ENCODE assay signal across 11 cellular contexts in the genomic region with DNA sequence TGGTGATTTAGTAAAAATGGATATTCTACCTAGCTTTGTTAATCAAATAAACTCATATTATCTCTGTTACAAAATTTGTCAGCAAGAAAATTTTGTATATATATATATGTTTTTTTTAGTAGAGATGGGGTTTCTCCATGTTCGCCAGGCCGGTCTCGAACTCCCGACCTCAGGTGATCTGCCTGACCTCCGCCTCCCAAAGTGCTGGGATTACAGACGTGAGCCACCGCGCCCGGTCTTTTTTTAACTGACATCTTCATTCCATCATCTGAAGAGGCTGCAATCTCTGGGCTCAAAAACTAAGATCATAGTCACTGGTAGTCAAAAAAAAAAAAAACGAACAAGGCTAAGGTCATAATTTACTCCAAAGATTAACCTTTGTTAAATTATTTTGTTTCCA. TPM values are rescaled to one million over a fixed set of nuclear protein-coding genes. Genes with fewer than 3 reads are reported as not detected.
A peak's percentile ranks its signal among the peaks of the same experiment; 100 is the strongest.
DNase-seq lines count a peak whose midpoint lies in the region; TF ChIP-seq lines count a peak whose summit lies in the region.
"Had no signal": no experiment of that assay in that cellular context is flagged by ENCODE, and none has a peak within 500 bp of the region (broad histone marks: within the 10 kb centered on the region; RNA-seq: fewer than 3 reads in every experiment).

No MANE protein-coding gene starts in this region.

- H3K79me2 ChIP-seq in OCI-LY3 (ENCODE audit: low read length) (no peaks in the 10 kb centered on the region), neural progenitor cell (ENCODE audit: low read depth) (no peaks in the 10 kb centered on the region)

- peaks cover 36% of the 10 kb centered on the region for H3K4me1 ChIP-seq in CD8-positive, alpha-beta memory T cell (ENCODE audit: insufficient read depth, low read length)
- H3K4me1 ChIP-seq in OCI-LY3 (ENCODE audit: low read length) (peaks cover 79% of the 10 kb centered on the region), colonic mucosa (peaks cover 4% of the 10 kb centered on the region), skeletal muscle tissue (ENCODE audit: control insufficient read depth in 3 of 3, insufficient read depth in 3 of 3, low read length in 3 of 3) (peaks cover 5 to 24% (median 8%) of the 10 kb centered on the region in 3 donors), neural progenitor cell (no peaks in the 10 kb centered on the region)

- H3K4me3 Mint-ChIP-seq in CD8-positive, alpha-beta memory T cell: peak overlapping the region in 4 of 7 donors; percentile 5 to 37 (median 14)
- no peak overlapping the region for H3K4me3 Mint-ChIP-seq in neural progenitor cell

- peak overlapping the region; percentile 98 for H3K27ac ChIP-seq in CD8-positive, alpha-beta memory T cell (ENCODE audit: low read depth, low read length)
- H3K27ac ChIP-seq in OCI-LY3 (ENCODE audit: low read length) (peak overlapping the region; percentile 100), colonic mucosa (peak overlapping the region; percentile 94), skeletal muscle tissue (ENCODE audit: low read depth, low read length) (peak overlapping the region; percentile 91), neural progenitor cell (no peak overlapping the region)

- H3K36me3 ChIP-seq in CD8-positive, alpha-beta memory T cell (ENCODE audit: insufficient read depth, low read length): no peaks in the 10 kb centered on the region
- H3K36me3 ChIP-seq in OCI-LY3 (replicated peaks; ENCODE audit: low read depth, low read length) (peaks cover 3% of the 10 kb centered on the region), colonic mucosa (no peaks in the 10 kb centered on the region), skeletal muscle tissue (ENCODE audit: control insufficient read depth in 3 of 3, insufficient read depth in 3 of 3, low read length in 3 of 3) (no peaks in the 10 kb centered on the region), neural progenitor cell (no peaks in the 10 kb centered on the region)

- TF ChIP-seq CTCF in OCI-LY3 (IDR thresholded peaks at IDR 0.05; ENCODE audit: low read depth, low read length) (no peak), colonic mucosa (IDR thresholded peaks at IDR 0.05) (no peak), neural progenitor cell (IDR thresholded peaks at IDR 0.05) (no peak)

- H3K27me3 ChIP-seq in CD8-positive, alpha-beta memory T cell (ENCODE audit: insufficient read depth, low read length, poor library complexity, severe bottlenecking): no peaks in the 10 kb centered on the region
- H3K27me3 ChIP-seq in OCI-LY3 (ENCODE audit: low read depth, low read length) (no peaks in the 10 kb centered on the region), colonic mucosa (no peaks in the 10 kb centered on the region), skeletal muscle tissue (ENCODE audit: control insufficient read depth in 3 of 3, insufficient read depth in 3 of 3, low read length in 3 of 3) (peaks cover 7 to 19% (median 18%) of the 10 kb centered on the region in 3 donors), neural progenitor cell (peaks cover 28% of the 10 kb centered on the region)

- CTCF ChIA-PET in CD8-positive, alpha-beta memory T cell (lab: Charles Lee): interaction anchor here (1.4 to 6.5 kb wide), 8 partner anchors 8 to 80 kb away, joined by 3 to 80 read pairs (median 11); a partner anchor contains a TSS

- intact Hi-C loops in colonic mucosa (cut with DNase I): no loop called here

- H3K4me3 ChIP-seq in CD8-positive, alpha-beta memory T cell (ENCODE audit: low read length): no peak overlapping the region
- H3K4me3 ChIP-seq in OCI-LY3 (ENCODE audit: low read length): peak overlapping the region; percentile 42; the same call in 1 of the 2 replicates
- H3K4me3 ChIP-seq in colonic mucosa: no peak overlapping the region
- H3K4me3 ChIP-seq in skeletal muscle tissue (ENCODE audit: low read length in 3 of 3): no peak overlapping the region
- H3K4me3 ChIP-seq in neural progenitor cell: no peak overlapping the region

- no peaks in the 10 kb centered on the region for H3K36me3 Mint-ChIP-seq in CD8-positive, alpha-beta memory T cell
- no peaks in the 10 kb centered on the region for H3K36me3 Mint-ChIP-seq in neural progenitor cell

- peaks cover 0 to 2% of the 10 kb centered on the region in 2 donors for H3K27me3 Mint-ChIP-seq in CD8-positive, alpha-beta memory T cell
- H3K27me3 Mint-ChIP-seq in neural progenitor cell (ENCODE audit: insufficient read depth, low read depth): peaks cover 17% of the 10 kb centered on the region

- no peaks in the 10 kb centered on the region for H3K9me3 ChIP-seq in CD8-positive, alpha-beta memory T cell (ENCODE audit: low read length)
- H3K9me3 ChIP-seq in OCI-LY3 (ENCODE audit: insufficient read depth, low read length) (no peaks in the 10 kb centered on the region), colonic mucosa (no peaks in the 10 kb centered on the region), skeletal muscle tissue (ENCODE audit: control insufficient read depth in 3 of 3, low read length in 3 of 3) (no peaks in the 10 kb centered on the region), neural progenitor cell (ENCODE audit: low read depth) (no peaks in the 10 kb centered on the region)

- H2AFZ ChIP-seq in OCI-LY3 (ENCODE audit: low read depth, low read length) (no peak overlapping the region), neural progenitor cell (replicated peaks) (no peak overlapping the region)

- POLR2A ChIA-PET in CD8-positive, alpha-beta memory T cell (lab: Charles Lee): interaction anchor here (1.1 to 3.7 kb wide), 5 partner anchors 8 to 32 kb away, joined by 4 to 81 read pairs (median 21); a partner anchor contains a TSS

- no peaks in the 10 kb centered on the region for H4K20me1 ChIP-seq in OCI-LY3 (ENCODE audit: insufficient read depth, low read length)
- H4K20me1 ChIP-seq in neural progenitor cell (ENCODE audit: low read depth): no peaks in the 10 kb centered on the region

- H3K27ac Mint-ChIP-seq in CD8-positive, alpha-beta memory T cell: peak overlapping the region; percentile 86 to 99 (median 96)
- H3K27ac Mint-ChIP-seq in neural progenitor cell: no peak overlapping the region

- H3K9ac ChIP-seq in OCI-LY3 (ENCODE audit: low read length): peak overlapping the region; percentile 60
- H3K9ac ChIP-seq in colonic mucosa (ENCODE audit: low read depth in 2 of 2, low read length in 2 of 2): no peak overlapping the region
- no peak overlapping the region for H3K9ac ChIP-seq in skeletal muscle tissue (ENCODE audit: low read depth in 1 of 3, low read length in 3 of 3)
- no peak overlapping the region for H3K9ac ChIP-seq in neural progenitor cell

- no peaks in the 10 kb centered on the region for H3K9me3 Mint-ChIP-seq in CD8-positive, alpha-beta memory T cell
- no peaks in the 10 kb centered on the region for H3K9me3 Mint-ChIP-seq in neural progenitor cell

- peaks cover 36 to 49% (median 47%) of the 10 kb centered on the region in 3 donors for H3K4me1 Mint-ChIP-seq in CD8-positive, alpha-beta memory T cell
- peaks cover 5% of the 10 kb centered on the region for H3K4me1 Mint-ChIP-seq in neural progenitor cell

- DNase-seq in CD8-positive, alpha-beta memory T cell: no peak
- DNase-seq in colonic mucosa: no peak
- DNase-seq in MV-4-11 (lab: John Stamatoyannopoulos, UW): no peak
- DNase-seq in neural progenitor cell (ENCODE audit: low spot score): no peak
- no peak for DNase-seq in NCI-H1930 (lab: John Stamatoyannopoulos, UW)
- DNase-seq in NOMO-1 treated with DMSO at 0.1 percent for 48 hours (lab: John Stamatoyannopoulos, UW; ENCODE audit: unreplicated experiment): no peak

- peaks cover 17% of the 10 kb centered on the region for H3F3A ChIP-seq in neural progenitor cell (ENCODE audit: low read depth)

- H3K4me2 ChIP-seq in OCI-LY3 (ENCODE audit: low read length): peak overlapping the region; percentile 62
- no peak overlapping the region for H3K4me2 ChIP-seq in neural progenitor cell

RNA-seq across cellular contexts. Expression of a gene that starts 5.3 kb away (rescaled TPM):
- 1 to 10 TPM; 5.1 to 6.2 TPM for total RNA-seq in CD8-positive, alpha-beta memory T cell
- polyA plus RNA-seq in CD8-positive, alpha-beta memory T cell: 8.1 TPM
- total RNA-seq in colonic mucosa (under 1 TPM; 0.07 to 0.16 TPM), skeletal muscle tissue (not detected), neural progenitor cell (ENCODE audit: low replicate concordance) (not detected in 2 replicates)
- total RNA-seq: frontal cortex had no signal
- polyA plus RNA-seq: right cardiac atrium had no signal

RNA-seq across cellular contexts. Expression of a gene that starts 10.5 kb away (rescaled TPM):
- total RNA-seq in CD8-positive, alpha-beta memory T cell: 10 to 100 TPM; 86.1 to 93.6 TPM
- polyA plus RNA-seq in CD8-positive, alpha-beta memory T cell: 17.5 TPM
- total RNA-seq in colonic mucosa (10 to 100 TPM; 22.6 to 28.0 TPM), skeletal muscle tissue (8.9 TPM), neural progenitor cell (ENCODE audit: low replicate concordance) (0.81 TPM in 1 of 2 replicates, not detected in the other)

RNA-seq across cellular contexts. Expression of a gene that starts 15.0 kb away (rescaled TPM):
- 1 to 10 TPM; 2.4 to 3.5 TPM for total RNA-seq in CD8-positive, alpha-beta memory T cell
- 6.5 TPM for polyA plus RNA-seq in CD8-positive, alpha-beta memory T cell
- total RNA-seq in colonic mucosa (1 to 10 TPM; 1.8 to 5.8 TPM), skeletal muscle tissue (0.52 TPM), neural progenitor cell (ENCODE audit: low replicate concordance) (1.1 TPM in 1 of 2 replicates, not detected in the other)
- polyA plus RNA-seq: right cardiac atrium had no signal

RNA-seq across cellular contexts. Expression of a gene that starts 22.4 kb away (rescaled TPM):
- total RNA-seq in CD8-positive, alpha-beta memory T cell: not detected
- not detected for polyA plus RNA-seq in CD8-positive, alpha-beta memory T cell
- total RNA-seq in colonic mucosa (not detected), skeletal muscle tissue (not detected), neural progenitor cell (ENCODE audit: low replicate concordance) (2.8 TPM in 1 of 2 replicates, not detected in the other)
- total RNA-seq: frontal cortex; right cardiac atrium; T-helper 1 cell treated with Interleukin-12 subunit alpha and Interleukin-12 subunit beta and Interleukin-4 antibody, amounts not matched to agents 30 ng/mL and 1 ng/mL, for 36 hours had no signal
- polyA plus RNA-seq: right cardiac atrium had no signal

RNA-seq across cellular contexts. Expression of a gene that starts 32.3 kb away (rescaled TPM):
- total RNA-seq in CD8-positive, alpha-beta memory T cell: 100 to 1,000 TPM; 155 to 165 TPM
- polyA plus RNA-seq in CD8-positive, alpha-beta memory T cell: 36.5 TPM
- 10 to 100 TPM; 27.4 to 71.5 TPM for total RNA-seq in colonic mucosa
- total RNA-seq in skeletal muscle tissue: 34.4 TPM
- 41.2 and 64.4 TPM in 2 replicates for total RNA-seq in neural progenitor cell (ENCODE audit: low replicate concordance)
